ENCODE assay signal across 8 cellular contexts in the genomic region with DNA sequence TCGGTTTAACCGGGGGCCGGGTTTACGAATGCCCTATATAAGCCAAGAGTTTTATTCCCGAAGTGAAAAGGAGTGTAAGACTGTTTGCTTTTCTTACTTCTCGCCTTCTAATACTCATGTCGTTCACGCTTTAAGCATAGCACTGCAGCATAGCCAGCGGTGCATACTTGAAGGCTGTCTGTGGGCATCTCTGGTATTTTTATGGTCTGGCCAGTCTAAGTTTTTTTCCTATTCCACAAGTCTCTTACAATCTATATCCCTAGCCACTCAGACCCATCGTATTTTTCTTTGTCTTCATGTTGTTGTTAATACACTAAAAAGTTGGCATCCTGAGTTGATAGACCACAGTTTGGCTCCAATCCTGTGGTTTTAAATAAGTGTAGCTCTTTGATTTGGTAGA. TPM values are rescaled to one million over a fixed set of nuclear protein-coding genes. Genes with fewer than 3 reads are reported as not detected.
DNase-seq lines count a peak whose midpoint lies in the region; ATAC-seq and TF ChIP-seq lines count a peak whose summit lies in the region.

No MANE protein-coding gene starts in this region.

- H3K4me2 ChIP-seq in HCT116 (ENCODE audit: low read length), result peak overlapping the region; percentile 82

- H3K4me3 ChIP-seq in BE2C (ENCODE audit: low read depth, low read length) (peak overlapping the region; percentile 99), HCT116 (replicated peaks in 1 of 2; ENCODE audit: low read depth in 1 of 2, low read length in 2 of 2) (peak overlapping the region; percentile 90 to 92), right cardiac atrium (ENCODE audit: low read length) (peak overlapping the region; percentile 84), skeletal muscle cell (ENCODE audit: low read depth, low read length) (peak overlapping the region; percentile 92)

- peaks cover 60% of the 10 kb centered on the region for H3K79me2 ChIP-seq in HCT116 (ENCODE audit: insufficient read depth, low read length)

- under 1% methylated on average over 10 of the region's 10 CpGs for WGBS in right cardiac atrium

- peaks cover 32% of the 10 kb centered on the region for H3K36me3 Mint-ChIP-seq in activated CD8-positive, alpha-beta T cell treated with anti-CD3 and anti-CD28 coated beads for 36 hours (ENCODE audit: low read depth)

- peak overlapping the region; percentile 69 for H3K27ac Mint-ChIP-seq in activated CD8-positive, alpha-beta T cell treated with anti-CD3 and anti-CD28 coated beads for 36 hours

- peaks cover 13% of the 10 kb centered on the region for H3K27me3 ChIP-seq in BE2C
- no peaks in the 10 kb centered on the region for H3K27me3 ChIP-seq in HCT116 (ENCODE audit: insufficient read depth, low read length)
- H3K27me3 ChIP-seq in right cardiac atrium (ENCODE audit: control insufficient read depth, insufficient read depth), result no peaks in the 10 kb centered on the region

- H3K27ac ChIP-seq in HCT116 (ENCODE audit: low read depth, low read length), result peak overlapping the region; percentile 83; the same call in 1 of the 2 replicates
- peak overlapping the region; percentile 44 for H3K27ac ChIP-seq in right cardiac atrium (ENCODE audit: low read length)

- no TSS peak for BruUV-seq in HCT116 (replicated peaks; lab: Mats Ljungman, UMichigan)

- ATAC-seq in HCT116 (no peak), right cardiac atrium (no peak), HG03342 (IDR thresholded peaks at IDR 0.05; ENCODE audit: unreplicated experiment) (no peak)
- no peak for ATAC-seq in activated CD8-positive, alpha-beta T cell treated with anti-CD3 and anti-CD28 coated beads for 36 hours

- RAD21 ChIA-PET in HCT116 (lab: Charles Lee; ENCODE audit: low non-redundant PET in 1 of 2, low total read pairs in 2 of 2, uncharacterized antibody in 2 of 2, unreplicated experiment in 2 of 2), result no interaction called here

- POLR2A ChIA-PET in HCT116 (lab: Charles Lee), result interaction anchor here (1.0 to 1.9 kb wide), 4 partner anchors 10 to 20 kb away, joined by 3 to 5 read pairs (median 4); no protein-coding TSS in a partner anchor
- POLR2A ChIA-PET in activated CD8-positive, alpha-beta T cell treated with anti-CD3 and anti-CD28 coated beads for 36 hours (lab: Charles Lee), result interaction anchor here (1.1 to 5.0 kb wide), 8 partner anchors 9 to 341 kb away, joined by 3 to 48 read pairs (median 4); no protein-coding TSS in a partner anchor

- no peak for TF ChIP-seq RAD21 in HCT116 (IDR thresholded peaks at IDR 0.05; ENCODE audit: low read depth)

- DNase-seq in BE2C (no peak), HCT116 (ENCODE audit: low read depth, low spot score) (no peak), right cardiac atrium (no peak), skeletal muscle cell (ENCODE audit: low read depth) (no peak), NCI-H187 treated with DMSO at 0.1 percent for 48 hours (lab: John Stamatoyannopoulos, UW) (no peak), NCI-H2171 (lab: John Stamatoyannopoulos, UW) (no peak)
- DNase-seq in activated CD8-positive, alpha-beta T cell treated with anti-CD3 and anti-CD28 coated beads for 36 hours, result peak; percentile 12

- no peak overlapping the region for H2AFZ ChIP-seq in HCT116 (ENCODE audit: low read depth, low read length, poor library complexity, severe bottlenecking)

- H3K27me3 Mint-ChIP-seq in activated CD8-positive, alpha-beta T cell treated with anti-CD3 and anti-CD28 coated beads for 36 hours, result peaks cover 2% of the 10 kb centered on the region

- peak overlapping the region; percentile 89 for H3K9ac ChIP-seq in HCT116 (ENCODE audit: low read length)

- TF ChIP-seq POLR2A in HCT116 (IDR thresholded peaks at IDR 0.05; ENCODE audit: borderline replicate concordance, extremely low read depth, insufficient read depth, insufficient read length), result no peak

- intact Hi-C loops in HCT116 (cut with micrococcal nuclease) (loop anchor here (10.0 kb wide), 1 partner anchor 341 kb away; a partner anchor contains a TSS), right cardiac atrium (cut with DNase I) (no loop called here)
- intact Hi-C loops in activated CD8-positive, alpha-beta T cell treated with anti-CD3 and anti-CD28 coated beads for 36 hours (cut with micrococcal nuclease), result loop anchor here (5.0 to 10.0 kb wide), 2 partner anchors 59 to 268 kb away; no protein-coding TSS in a partner anchor

- TF ChIP-seq CTCF in BE2C (IDR thresholded peaks at IDR 0.05; ENCODE audit: low read depth, low read length), result no peak
- TF ChIP-seq CTCF in HCT116 (IDR thresholded peaks at IDR 0.05 in 2 of 3, conservative IDR thresholded peaks at IDR 0.05 in 1 of 3; ENCODE audit: borderline replicate concordance in 1 of 3, insufficient read depth in 1 of 3, low read depth in 2 of 3, low read length in 2 of 3), result no peak
- TF ChIP-seq CTCF in activated CD8-positive, alpha-beta T cell treated with anti-CD3 and anti-CD28 coated beads for 36 hours (IDR thresholded peaks at IDR 0.05), result no peak

- H3K9me2 ChIP-seq in HCT116 (ENCODE audit: insufficient read depth), result no peaks in the 10 kb centered on the region

- H3K9me3 ChIP-seq in BE2C (no peaks in the 10 kb centered on the region), HCT116 (ENCODE audit: control insufficient read depth in 1 of 2, insufficient read depth in 1 of 2, low read depth in 1 of 2, low read length in 2 of 2) (no peaks in the 10 kb centered on the region), right cardiac atrium (ENCODE audit: control insufficient read depth, low read length) (no peaks in the 10 kb centered on the region)

- H3K4me1 Mint-ChIP-seq in activated CD8-positive, alpha-beta T cell treated with anti-CD3 and anti-CD28 coated beads for 36 hours (ENCODE audit: low read depth), result peaks cover 43% of the 10 kb centered on the region

- CTCF ChIA-PET in HCT116 (lab: Charles Lee), result no interaction called here
- CTCF ChIA-PET in activated CD8-positive, alpha-beta T cell treated with anti-CD3 and anti-CD28 coated beads for 36 hours (lab: Charles Lee), result interaction anchor here (0.7 to 2.8 kb wide), 4 partner anchors 10 to 581 kb away, joined by 3 to 12 read pairs (median 5); no protein-coding TSS in a partner anchor

- H4K20me1 ChIP-seq in HCT116 (ENCODE audit: insufficient read depth), result no peaks in the 10 kb centered on the region; the same call in 1 of the 2 replicates

- peaks cover 5% of the 10 kb centered on the region for H3K36me3 ChIP-seq in BE2C
- H3K36me3 ChIP-seq in HCT116 (ENCODE audit: control insufficient read depth in 1 of 2, insufficient read depth in 2 of 2, low read length in 2 of 2), result no peaks in the 10 kb centered on the region

- peak overlapping the region; percentile 83 for H3K4me3 Mint-ChIP-seq in activated CD8-positive, alpha-beta T cell treated with anti-CD3 and anti-CD28 coated beads for 36 hours

- H3K9me3 Mint-ChIP-seq in activated CD8-positive, alpha-beta T cell treated with anti-CD3 and anti-CD28 coated beads for 36 hours, result no peaks in the 10 kb centered on the region

- H3K4me1 ChIP-seq in BE2C (peaks cover 11% of the 10 kb centered on the region), HCT116 (ENCODE audit: control insufficient read depth in 1 of 2, insufficient read depth in 2 of 2, low read length in 2 of 2) (peaks cover 8 to 18% of the 10 kb centered on the region in 2 experiments; a peak in 3 of 4 replicates), right cardiac atrium (ENCODE audit: control insufficient read depth, insufficient read depth, low read length) (peaks cover 5% of the 10 kb centered on the region)

TF ChIP-seq in HCT116, 20 proteins besides CTCF, POLR2A, EP300 and RAD21 (continues in another document):
- no peak for TF ChIP-seq ZFX (IDR thresholded peaks at IDR 0.05)
- no peak for TF ChIP-seq SP1 (IDR thresholded peaks at IDR 0.05; ENCODE audit: low read depth)
- TF ChIP-seq JUND (IDR thresholded peaks at IDR 0.05), result no peak
- no peak for TF ChIP-seq ELF1 (IDR thresholded peaks at IDR 0.05; ENCODE audit: borderline replicate concordance, low read depth)
- TF ChIP-seq EZH2 (IDR thresholded peaks at IDR 0.05), result no peak
- TF ChIP-seq FOSL1 (IDR thresholded peaks at IDR 0.05; ENCODE audit: low read depth), result no peak
- TF ChIP-seq YY1 (IDR thresholded peaks at IDR 0.05; ENCODE audit: extremely low read depth, insufficient replicate concordance, low read depth, low read length), result no peak
- TF ChIP-seq SIN3A (IDR thresholded peaks at IDR 0.05; ENCODE audit: low read depth), result no peak
- TF ChIP-seq, protein P1, sequence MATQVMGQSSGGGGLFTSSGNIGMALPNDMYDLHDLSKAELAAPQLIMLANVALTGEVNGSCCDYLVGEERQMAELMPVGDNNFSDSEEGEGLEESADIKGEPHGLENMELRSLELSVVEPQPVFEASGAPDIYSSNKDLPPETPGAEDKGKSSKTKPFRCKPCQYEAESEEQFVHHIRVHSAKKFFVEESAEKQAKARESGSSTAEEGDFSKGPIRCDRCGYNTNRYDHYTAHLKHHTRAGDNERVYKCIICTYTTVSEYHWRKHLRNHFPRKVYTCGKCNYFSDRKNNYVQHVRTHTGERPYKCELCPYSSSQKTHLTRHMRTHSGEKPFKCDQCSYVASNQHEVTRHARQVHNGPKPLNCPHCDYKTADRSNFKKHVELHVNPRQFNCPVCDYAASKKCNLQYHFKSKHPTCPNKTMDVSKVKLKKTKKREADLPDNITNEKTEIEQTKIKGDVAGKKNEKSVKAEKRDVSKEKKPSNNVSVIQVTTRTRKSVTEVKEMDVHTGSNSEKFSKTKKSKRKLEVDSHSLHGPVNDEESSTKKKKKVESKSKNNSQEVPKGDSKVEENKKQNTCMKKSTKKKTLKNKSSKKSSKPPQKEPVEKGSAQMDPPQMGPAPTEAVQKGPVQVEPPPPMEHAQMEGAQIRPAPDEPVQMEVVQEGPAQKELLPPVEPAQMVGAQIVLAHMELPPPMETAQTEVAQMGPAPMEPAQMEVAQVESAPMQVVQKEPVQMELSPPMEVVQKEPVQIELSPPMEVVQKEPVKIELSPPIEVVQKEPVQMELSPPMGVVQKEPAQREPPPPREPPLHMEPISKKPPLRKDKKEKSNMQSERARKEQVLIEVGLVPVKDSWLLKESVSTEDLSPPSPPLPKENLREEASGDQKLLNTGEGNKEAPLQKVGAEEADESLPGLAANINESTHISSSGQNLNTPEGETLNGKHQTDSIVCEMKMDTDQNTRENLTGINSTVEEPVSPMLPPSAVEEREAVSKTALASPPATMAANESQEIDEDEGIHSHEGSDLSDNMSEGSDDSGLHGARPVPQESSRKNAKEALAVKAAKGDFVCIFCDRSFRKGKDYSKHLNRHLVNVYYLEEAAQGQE (IDR thresholded peaks at IDR 0.05; ENCODE audit: low read depth), result no peak
- no peak for TF ChIP-seq EGR1 (IDR thresholded peaks at IDR 0.05; ENCODE audit: low read depth)
- no peak for TF ChIP-seq POLR2AphosphoS5 (IDR thresholded peaks at IDR 0.05; ENCODE audit: low read depth, low read length)

RNA-seq across cellular contexts. Expression of a gene that starts 1.3 kb away (rescaled TPM):
- polyA plus RNA-seq in BE2C (2012; ENCODE audit: insufficient read depth, insufficient read length, low read depth), result 15.4 TPM
- total RNA-seq in HCT116 (2021; ENCODE audit: unreplicated experiment) (40.6 TPM), right cardiac atrium (10 to 100 TPM; 16.3 to 20.5 (median 19.1) TPM)
- 14.2 and 18.9 TPM in 2 replicates for polyA plus RNA-seq in HCT116 (2012)
- total RNA-seq in activated CD8-positive, alpha-beta T cell treated with anti-CD3 and anti-CD28 coated beads for 36 hours, result 10 to 100 TPM; 57.0 to 60.1 TPM
- 10.6 TPM for polyA plus RNA-seq in right cardiac atrium

Comparison
In these comparisons a context has a peak if more than half of its experiments do, and no peak if none do; other contexts are left out.
1. intact Hi-C loops: an anchor here in HCT116 (10.0 kb wide) and activated CD8-positive, alpha-beta T cell treated with anti-CD3 and anti-CD28 coated beads for 36 hours (5.0 to 10.0 kb wide); none called in right cardiac atrium.